1 cellular context compared by ENCODE assay signal in the genomic region with DNA sequence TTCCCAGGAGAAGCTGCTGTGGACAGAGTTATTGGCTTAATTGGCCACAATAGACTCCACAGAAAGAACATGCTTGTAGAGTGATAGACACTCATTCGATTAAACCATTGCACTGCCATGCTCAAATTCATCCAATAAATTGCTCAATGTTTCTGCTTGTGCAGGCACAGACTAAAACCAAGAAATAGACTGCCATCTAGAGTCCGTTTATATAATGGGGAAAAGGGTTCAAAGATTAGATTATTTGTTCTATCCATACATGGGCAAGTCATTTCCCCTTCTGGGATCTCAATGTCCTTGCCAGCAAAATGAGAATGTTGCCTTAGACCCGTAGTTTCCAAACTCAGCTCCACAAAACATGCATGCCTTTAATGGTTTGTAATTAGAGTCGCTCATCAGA.
TF ChIP-seq lines count a peak whose summit lies in the region.

No MANE protein-coding gene starts in this region.

TF ChIP-seq in HEK293, 187 proteins besides CTCF, POLR2A, EP300 and RAD21 (continued from another document):
- TF ChIP-seq, protein P1, sequence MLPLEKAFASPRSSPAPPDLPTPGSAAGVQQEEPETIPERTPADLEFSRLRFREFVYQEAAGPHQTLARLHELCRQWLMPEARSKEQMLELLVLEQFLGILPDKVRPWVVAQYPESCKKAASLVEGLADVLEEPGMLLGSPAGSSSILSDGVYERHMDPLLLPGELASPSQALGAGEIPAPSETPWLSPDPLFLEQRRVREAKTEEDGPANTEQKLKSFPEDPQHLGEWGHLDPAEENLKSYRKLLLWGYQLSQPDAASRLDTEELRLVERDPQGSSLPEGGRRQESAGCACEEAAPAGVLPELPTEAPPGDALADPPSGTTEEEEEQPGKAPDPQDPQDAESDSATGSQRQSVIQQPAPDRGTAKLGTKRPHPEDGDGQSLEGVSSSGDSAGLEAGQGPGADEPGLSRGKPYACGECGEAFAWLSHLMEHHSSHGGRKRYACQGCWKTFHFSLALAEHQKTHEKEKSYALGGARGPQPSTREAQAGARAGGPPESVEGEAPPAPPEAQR (tag by site-specific recombination; IDR thresholded peaks at IDR 0.05) = no peak
